1 cellular context compared by ENCODE assay signal in the genomic region with DNA sequence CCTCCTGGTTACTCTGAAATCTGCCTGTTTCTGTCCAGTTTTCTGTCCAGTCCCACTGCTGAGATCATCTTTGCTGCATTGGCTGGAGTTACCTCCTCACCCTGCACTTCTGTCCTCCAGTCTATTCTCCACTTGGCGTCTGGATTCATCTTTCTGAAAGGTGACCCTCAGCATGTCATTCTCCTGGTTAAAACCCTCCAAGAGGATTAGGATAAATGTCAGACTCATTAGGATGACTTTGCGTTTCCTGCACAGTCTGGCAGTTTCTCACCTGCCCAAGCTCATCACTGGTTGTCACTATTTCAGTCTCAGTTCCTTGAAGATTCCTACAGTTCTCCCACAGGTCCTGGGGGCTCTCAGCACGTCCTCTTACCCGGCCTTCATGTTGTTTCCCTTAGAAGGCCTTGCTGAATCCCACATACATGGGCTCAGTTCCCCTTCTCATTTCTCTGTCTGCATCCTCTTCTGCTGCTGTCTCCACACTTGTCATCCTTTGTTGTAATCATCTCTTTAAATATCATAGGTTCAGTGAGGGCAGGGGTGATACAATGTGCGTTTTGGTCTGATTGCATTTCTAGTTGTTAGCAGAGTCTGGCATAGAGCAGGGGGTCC.
TF ChIP-seq lines count a peak whose summit lies in the region.

No MANE protein-coding gene starts in this region.

TF ChIP-seq in SK-N-SH, 30 proteins besides CTCF, POLR2A, EP300 and RAD21:
- no peak for TF ChIP-seq TAF1 (IDR thresholded peaks at IDR 0.05; ENCODE audit: borderline replicate concordance, low read depth, low read length)
- TF ChIP-seq NFIC (IDR thresholded peaks at IDR 0.05; ENCODE audit: borderline replicate concordance) = no peak
- no peak for TF ChIP-seq JUND (IDR thresholded peaks at IDR 0.05)
- TF ChIP-seq ELF1 (IDR thresholded peaks at IDR 0.05) = no peak
- TF ChIP-seq RXRA (IDR thresholded peaks at IDR 0.05; ENCODE audit: borderline replicate concordance, low read depth) = no peak
- TF ChIP-seq EZH2phosphoT487 (IDR thresholded peaks at IDR 0.05; ENCODE audit: borderline replicate concordance, low read depth) = no peak
- no peak for TF ChIP-seq FOSL2 (IDR thresholded peaks at IDR 0.05; ENCODE audit: borderline replicate concordance, low read depth)
- no peak for TF ChIP-seq POLR2AphosphoS5 (IDR thresholded peaks at IDR 0.05; ENCODE audit: low read depth, low read length)
- TF ChIP-seq RFX5 (IDR thresholded peaks at IDR 0.05; ENCODE audit: low read length) = no peak
- no peak for TF ChIP-seq FOXM1 (IDR thresholded peaks at IDR 0.05; ENCODE audit: low read depth)
- TF ChIP-seq, protein P1, sequence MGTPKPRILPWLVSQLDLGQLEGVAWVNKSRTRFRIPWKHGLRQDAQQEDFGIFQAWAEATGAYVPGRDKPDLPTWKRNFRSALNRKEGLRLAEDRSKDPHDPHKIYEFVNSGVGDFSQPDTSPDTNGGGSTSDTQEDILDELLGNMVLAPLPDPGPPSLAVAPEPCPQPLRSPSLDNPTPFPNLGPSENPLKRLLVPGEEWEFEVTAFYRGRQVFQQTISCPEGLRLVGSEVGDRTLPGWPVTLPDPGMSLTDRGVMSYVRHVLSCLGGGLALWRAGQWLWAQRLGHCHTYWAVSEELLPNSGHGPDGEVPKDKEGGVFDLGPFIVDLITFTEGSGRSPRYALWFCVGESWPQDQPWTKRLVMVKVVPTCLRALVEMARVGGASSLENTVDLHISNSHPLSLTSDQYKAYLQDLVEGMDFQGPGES (IDR thresholded peaks at IDR 0.05; ENCODE audit: low read depth, low read length) = no peak
- TF ChIP-seq GABPA (IDR thresholded peaks at IDR 0.05; ENCODE audit: low read depth) = no peak
- no peak for TF ChIP-seq FOXJ3 (CRISPR knock-in tag; IDR thresholded peaks at IDR 0.05)
- TF ChIP-seq RCOR1 (IDR thresholded peaks at IDR 0.05; ENCODE audit: low read length) = no peak
- no peak for TF ChIP-seq SIN3A (IDR thresholded peaks at IDR 0.05; ENCODE audit: borderline replicate concordance, low read depth, low read length)
- no peak for TF ChIP-seq NRF1 (IDR thresholded peaks at IDR 0.05; ENCODE audit: low read depth, low read length)
- no peak for TF ChIP-seq MEF2A (IDR thresholded peaks at IDR 0.05; ENCODE audit: borderline replicate concordance, low read depth)
- TF ChIP-seq, protein P2, sequence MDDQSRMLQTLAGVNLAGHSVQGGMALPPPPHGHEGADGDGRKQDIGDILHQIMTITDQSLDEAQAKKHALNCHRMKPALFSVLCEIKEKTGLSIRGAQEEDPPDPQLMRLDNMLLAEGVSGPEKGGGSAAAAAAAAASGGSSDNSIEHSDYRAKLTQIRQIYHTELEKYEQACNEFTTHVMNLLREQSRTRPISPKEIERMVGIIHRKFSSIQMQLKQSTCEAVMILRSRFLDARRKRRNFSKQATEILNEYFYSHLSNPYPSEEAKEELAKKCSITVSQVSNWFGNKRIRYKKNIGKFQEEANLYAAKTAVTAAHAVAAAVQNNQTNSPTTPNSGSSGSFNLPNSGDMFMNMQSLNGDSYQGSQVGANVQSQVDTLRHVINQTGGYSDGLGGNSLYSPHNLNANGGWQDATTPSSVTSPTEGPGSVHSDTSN (IDR thresholded peaks at IDR 0.05) = no peak
- TF ChIP-seq, protein P3, sequence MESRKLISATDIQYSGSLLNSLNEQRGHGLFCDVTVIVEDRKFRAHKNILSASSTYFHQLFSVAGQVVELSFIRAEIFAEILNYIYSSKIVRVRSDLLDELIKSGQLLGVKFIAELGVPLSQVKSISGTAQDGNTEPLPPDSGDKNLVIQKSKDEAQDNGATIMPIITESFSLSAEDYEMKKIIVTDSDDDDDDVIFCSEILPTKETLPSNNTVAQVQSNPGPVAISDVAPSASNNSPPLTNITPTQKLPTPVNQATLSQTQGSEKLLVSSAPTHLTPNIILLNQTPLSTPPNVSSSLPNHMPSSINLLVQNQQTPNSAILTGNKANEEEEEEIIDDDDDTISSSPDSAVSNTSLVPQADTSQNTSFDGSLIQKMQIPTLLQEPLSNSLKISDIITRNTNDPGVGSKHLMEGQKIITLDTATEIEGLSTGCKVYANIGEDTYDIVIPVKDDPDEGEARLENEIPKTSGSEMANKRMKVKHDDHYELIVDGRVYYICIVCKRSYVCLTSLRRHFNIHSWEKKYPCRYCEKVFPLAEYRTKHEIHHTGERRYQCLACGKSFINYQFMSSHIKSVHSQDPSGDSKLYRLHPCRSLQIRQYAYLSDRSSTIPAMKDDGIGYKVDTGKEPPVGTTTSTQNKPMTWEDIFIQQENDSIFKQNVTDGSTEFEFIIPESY (IDR thresholded peaks at IDR 0.05; ENCODE audit: borderline replicate concordance, low read depth) = no peak
- TF ChIP-seq CHD2 (IDR thresholded peaks at IDR 0.05; ENCODE audit: low read length, partially characterized antibody) = no peak
TF ChIP-seq in SK-N-SH: peak in this region for 0.
